Comparison of ENCODE assay signal across 1 cellular context in genomic region chr10:48608279-48608681, GRCh38.
TF ChIP-seq lines count a peak whose summit lies in the region.

No MANE protein-coding gene starts in this region.

TF ChIP-seq in GM23338, 12 proteins besides CTCF, POLR2A, EP300 and RAD21 (continued from another document):
- TF ChIP-seq CREB1 (CRISPR knock-in tag; IDR thresholded peaks at IDR 0.05; ENCODE audit: low read depth) (no peak), ETS1 (IDR thresholded peaks at IDR 0.05) (no peak), JUNB (IDR thresholded peaks at IDR 0.05; ENCODE audit: unreplicated experiment) (no peak), ZNF331 (CRISPR knock-in tag; IDR thresholded peaks at IDR 0.05; ENCODE audit: low read depth) (no peak)
